Comparison of ENCODE assay signal across 13 cellular contexts in genomic region chr3:177459397-177459796, GRCh38.
DNase-seq lines count a peak whose midpoint lies in the region; ATAC-seq and TF ChIP-seq lines count a peak whose summit lies in the region.
"Had no signal": no experiment of that assay in that cellular context is flagged by ENCODE, and none has a peak within 500 bp of the region (broad histone marks: within the 10 kb centered on the region; RNA-seq: fewer than 3 reads in every experiment).

No MANE protein-coding gene starts in this region.

- H3K4me1 Mint-ChIP-seq in activated naive CD4-positive, alpha-beta T cell treated with anti-CD3 and anti-CD28 coated beads, Interleukin-2, amount 10 ng/mL, durations not matched to agents 7 days and 5 days, result no peaks in the 10 kb centered on the region
- peaks cover 31% of the 10 kb centered on the region for H3K4me1 Mint-ChIP-seq in chondrocyte (ENCODE audit: low read depth)

- peak; percentile 34 for DNase-seq in dedifferentiated amniotic fluid mesenchymal stem cell (ENCODE audit: extremely low spot score)
- DNase-seq in hepatocyte (ENCODE audit: low spot score), result peak; percentile 45
- DNase-seq in gastrocnemius medialis, result no peak
- DNase-seq in activated naive CD4-positive, alpha-beta T cell treated with anti-CD3 and anti-CD28 coated beads, Interleukin-2, amount 10 ng/mL, durations not matched to agents 7 days and 5 days, result no peak
- DNase-seq in T-helper 2 cell, result no peak
- DNase-seq in chondrocyte (ENCODE audit: low spot score), result no peak
- DNase-seq: activated gamma-delta T cell treated with Interleukin-2 at 50 U/mL for 16 hours; CD4-positive, CD25-positive, alpha-beta regulatory T cell; left colon; RPMI8226; stimulated activated naive CD8-positive, alpha-beta T cell treated with anti-CD3 and anti-CD28 coated beads, Interleukin-15, Interleukin-2, amounts not matched to agents 100 U/mL and 50 U/mL, for 24 hours had no signal

- no peaks in the 10 kb centered on the region for H3K27me3 ChIP-seq in hepatocyte
- H3K27me3 ChIP-seq in gastrocnemius medialis, result no peaks in the 10 kb centered on the region

- H3K36me3 ChIP-seq in HEK293 (ENCODE audit: control insufficient read depth in 2 of 2, insufficient read depth in 1 of 2, low read length in 2 of 2), result no peaks in the 10 kb centered on the region
- no peaks in the 10 kb centered on the region for H3K36me3 ChIP-seq in hepatocyte (replicated peaks; ENCODE audit: insufficient read depth, low read depth)
- no peaks in the 10 kb centered on the region for H3K36me3 ChIP-seq in gastrocnemius medialis

- no peaks in the 10 kb centered on the region for H3K9me2 ChIP-seq in hepatocyte (replicated peaks; ENCODE audit: insufficient read depth)

- POLR2A ChIA-PET in HEK293 (lab: Yijun Ruan, JAX), result no interaction called here

- no peak overlapping the region for H3K4me3 ChIP-seq in HEK293 (ENCODE audit: low read depth, low read length)
- no peak overlapping the region for H3K4me3 ChIP-seq in hepatocyte
- no peak overlapping the region for H3K4me3 ChIP-seq in gastrocnemius medialis

- WGBS in hepatocyte (ENCODE audit: low lambda C conversion rate, missing lambda C conversion rate), result 60% methylated on average over 2 of the region's 2 CpGs

- H3K4me3 Mint-ChIP-seq in activated naive CD4-positive, alpha-beta T cell treated with anti-CD3 and anti-CD28 coated beads, Interleukin-2, amount 10 ng/mL, durations not matched to agents 7 days and 5 days, result no peak overlapping the region
- no peak overlapping the region for H3K4me3 Mint-ChIP-seq in chondrocyte (ENCODE audit: unreplicated experiment)
- H3K4me3 Mint-ChIP-seq: CD4-positive, CD25-positive, alpha-beta regulatory T cell had no signal

- H3K27ac Mint-ChIP-seq in activated naive CD4-positive, alpha-beta T cell treated with anti-CD3 and anti-CD28 coated beads, Interleukin-2, amount 10 ng/mL, durations not matched to agents 7 days and 5 days, result no peak overlapping the region
- no peak overlapping the region for H3K27ac Mint-ChIP-seq in chondrocyte (ENCODE audit: unreplicated experiment)
- H3K27ac Mint-ChIP-seq: CD4-positive, CD25-positive, alpha-beta regulatory T cell had no signal

- in situ Hi-C loops in gastrocnemius medialis (cut with MboI; ENCODE audit: low sequenced_read_pairs in 4 of 4), result loop anchor here in 1 of 4 donors (25.0 kb wide), 1 partner anchor 272 kb away; the partner anchor contains the start of gene TBL1XR1

- H3K27ac ChIP-seq in HEK293 (ENCODE audit: extremely low read depth, low read depth, low read length) (no peak overlapping the region), hepatocyte (peak overlapping the region; percentile 41), gastrocnemius medialis (peak overlapping the region; percentile 25 to 47 (median 32))

- H3K9me3 ChIP-seq in HEK293 (ENCODE audit: control insufficient read depth, insufficient read depth, low read depth, low read length) (no peaks in the 10 kb centered on the region), hepatocyte (ENCODE audit: low read depth) (no peaks in the 10 kb centered on the region), gastrocnemius medialis (no peaks in the 10 kb centered on the region)

- TF ChIP-seq CTCF in HEK293 (tag by site-specific recombination; IDR thresholded peaks at IDR 0.05), result no peak
- no peak for TF ChIP-seq CTCF in hepatocyte (IDR thresholded peaks at IDR 0.05; ENCODE audit: poor library complexity)
- TF ChIP-seq CTCF in gastrocnemius medialis (IDR thresholded peaks at IDR 0.05 in 4 of 5, conservative IDR thresholded peaks at IDR 0.05 in 1 of 5), result no peak
- TF ChIP-seq CTCF in chondrocyte (IDR thresholded peaks at IDR 0.05), result no peak

- ATAC-seq in gastrocnemius medialis (peak; percentile 69 to 77), HG02678 (IDR thresholded peaks at IDR 0.05; ENCODE audit: unreplicated experiment) (no peak)
- ATAC-seq: left colon; stimulated activated naive CD8-positive, alpha-beta T cell treated with anti-CD3 and anti-CD28 coated beads, Interleukin-15, Interleukin-2, amounts not matched to agents 100 U/mL and 50 U/mL, for 24 hours had no signal

- H3K4me2 ChIP-seq in hepatocyte, result peak overlapping the region; percentile 26

- 0 out of 2 replicates have a peak, but pooled peaks cover 3% of the 10 kb centered on the region for H3K4me1 ChIP-seq in HEK293 (ENCODE audit: control insufficient read depth, insufficient read depth, low read length)
- H3K4me1 ChIP-seq in hepatocyte (ENCODE audit: insufficient read depth), result peaks cover 10% of the 10 kb centered on the region
- peaks cover 9 to 18% of the 10 kb centered on the region in 2 donors for H3K4me1 ChIP-seq in gastrocnemius medialis

- CTCF ChIA-PET in HEK293 (lab: Yijun Ruan, JAX), result interaction anchor here (0.9 kb wide), 1 partner anchor 11 kb away, joined by 3 read pairs; no protein-coding TSS in a partner anchor
- CTCF ChIA-PET in activated naive CD4-positive, alpha-beta T cell treated with anti-CD3 and anti-CD28 coated beads, Interleukin-2, amount 10 ng/mL, durations not matched to agents 7 days and 5 days (lab: Charles Lee), result no interaction called here

- no peaks in the 10 kb centered on the region for H3K9me3 Mint-ChIP-seq in activated naive CD4-positive, alpha-beta T cell treated with anti-CD3 and anti-CD28 coated beads, Interleukin-2, amount 10 ng/mL, durations not matched to agents 7 days and 5 days
- H3K9me3 Mint-ChIP-seq in chondrocyte (ENCODE audit: low read depth), result no peaks in the 10 kb centered on the region

- no peak overlapping the region for H2AFZ ChIP-seq in hepatocyte

- H3K79me2 ChIP-seq in hepatocyte, result no peaks in the 10 kb centered on the region

- no peaks in the 10 kb centered on the region for H3K27me3 Mint-ChIP-seq in activated naive CD4-positive, alpha-beta T cell treated with anti-CD3 and anti-CD28 coated beads, Interleukin-2, amount 10 ng/mL, durations not matched to agents 7 days and 5 days
- no peaks in the 10 kb centered on the region for H3K27me3 Mint-ChIP-seq in chondrocyte (ENCODE audit: low read depth)
- H3K27me3 Mint-ChIP-seq: CD4-positive, CD25-positive, alpha-beta regulatory T cell had no signal

- no peak for TF ChIP-seq POLR2A in gastrocnemius medialis (IDR thresholded peaks at IDR 0.05)

- H4K20me1 ChIP-seq in hepatocyte (ENCODE audit: insufficient read depth, poor library complexity, severe bottlenecking), result no peaks in the 10 kb centered on the region

- intact Hi-C loops in gastrocnemius medialis (cut with DNase I; ENCODE audit: low total_unique reads), result no loop called here

- no peaks in the 10 kb centered on the region for H3K36me3 Mint-ChIP-seq in activated naive CD4-positive, alpha-beta T cell treated with anti-CD3 and anti-CD28 coated beads, Interleukin-2, amount 10 ng/mL, durations not matched to agents 7 days and 5 days
- no peaks in the 10 kb centered on the region for H3K36me3 Mint-ChIP-seq in chondrocyte (ENCODE audit: low read depth)
- H3K36me3 Mint-ChIP-seq: CD4-positive, CD25-positive, alpha-beta regulatory T cell had no signal

TF ChIP-seq in HEK293, 187 proteins besides CTCF, POLR2A, EP300 and RAD21:
- TF ChIP-seq ZNF626 (tag by site-specific recombination; IDR thresholded peaks at IDR 0.05) (no peak), REPIN1 (tag by site-specific recombination; IDR thresholded peaks at IDR 0.05; ENCODE audit: low read depth) (no peak), TRIM28 (IDR thresholded peaks at IDR 0.05; ENCODE audit: borderline replicate concordance, low read length) (no peak), ZNF366 (tag by site-specific recombination; conservative IDR thresholded peaks at IDR 0.05) (0 out of 2 replicates have a peak, but pooled peaks have one; percentile 12), PRDM1 (tag by site-specific recombination; IDR thresholded peaks at IDR 0.05) (peak; percentile 76)
- TF ChIP-seq, protein P1, sequence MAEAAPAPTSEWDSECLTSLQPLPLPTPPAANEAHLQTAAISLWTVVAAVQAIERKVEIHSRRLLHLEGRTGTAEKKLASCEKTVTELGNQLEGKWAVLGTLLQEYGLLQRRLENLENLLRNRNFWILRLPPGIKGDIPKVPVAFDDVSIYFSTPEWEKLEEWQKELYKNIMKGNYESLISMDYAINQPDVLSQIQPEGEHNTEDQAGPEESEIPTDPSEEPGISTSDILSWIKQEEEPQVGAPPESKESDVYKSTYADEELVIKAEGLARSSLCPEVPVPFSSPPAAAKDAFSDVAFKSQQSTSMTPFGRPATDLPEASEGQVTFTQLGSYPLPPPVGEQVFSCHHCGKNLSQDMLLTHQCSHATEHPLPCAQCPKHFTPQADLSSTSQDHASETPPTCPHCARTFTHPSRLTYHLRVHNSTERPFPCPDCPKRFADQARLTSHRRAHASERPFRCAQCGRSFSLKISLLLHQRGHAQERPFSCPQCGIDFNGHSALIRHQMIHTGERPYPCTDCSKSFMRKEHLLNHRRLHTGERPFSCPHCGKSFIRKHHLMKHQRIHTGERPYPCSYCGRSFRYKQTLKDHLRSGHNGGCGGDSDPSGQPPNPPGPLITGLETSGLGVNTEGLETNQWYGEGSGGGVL (tag by site-specific recombination; IDR thresholded peaks at IDR 0.05), result 0 out of 2 replicates have a peak, but pooled peaks have one; percentile 8
- TF ChIP-seq, protein P2, sequence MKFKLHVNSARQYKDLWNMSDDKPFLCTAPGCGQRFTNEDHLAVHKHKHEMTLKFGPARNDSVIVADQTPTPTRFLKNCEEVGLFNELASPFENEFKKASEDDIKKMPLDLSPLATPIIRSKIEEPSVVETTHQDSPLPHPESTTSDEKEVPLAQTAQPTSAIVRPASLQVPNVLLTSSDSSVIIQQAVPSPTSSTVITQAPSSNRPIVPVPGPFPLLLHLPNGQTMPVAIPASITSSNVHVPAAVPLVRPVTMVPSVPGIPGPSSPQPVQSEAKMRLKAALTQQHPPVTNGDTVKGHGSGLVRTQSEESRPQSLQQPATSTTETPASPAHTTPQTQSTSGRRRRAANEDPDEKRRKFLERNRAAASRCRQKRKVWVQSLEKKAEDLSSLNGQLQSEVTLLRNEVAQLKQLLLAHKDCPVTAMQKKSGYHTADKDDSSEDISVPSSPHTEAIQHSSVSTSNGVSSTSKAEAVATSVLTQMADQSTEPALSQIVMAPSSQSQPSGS (tag by site-specific recombination; IDR thresholded peaks at IDR 0.05; ENCODE audit: low read depth), result 0 out of 2 replicates have a peak, but pooled peaks have one; percentile 24

Comparison
In these comparisons a context has a peak if more than half of its experiments do, and no peak if none do; other contexts are left out.
1. DNase-seq: peak in dedifferentiated amniotic fluid mesenchymal stem cell (single experiment) and hepatocyte (single experiment); none in gastrocnemius medialis (0 of 2), activated naive CD4-positive, alpha-beta T cell treated with anti-CD3 and anti-CD28 coated beads, Interleukin-2, amount 10 ng/mL, durations not matched to agents 7 days and 5 days (single experiment), T-helper 2 cell (0 of 5) and chondrocyte (single experiment).